9 cellular contexts compared by ENCODE assay signal in genomic region chr1:74426208-74426932, GRCh38.
DNase-seq lines count a peak whose midpoint lies in the region; TF ChIP-seq lines count a peak whose summit lies in the region.
"Had no signal": no experiment of that assay in that cellular context is flagged by ENCODE, and none has a peak within 500 bp of the region (broad histone marks: within the 10 kb centered on the region; RNA-seq: fewer than 3 reads in every experiment).

No MANE protein-coding gene starts in this region.

- no peak overlapping the region for H3K14ac ChIP-seq in neuronal stem cell (ENCODE audit: low read length)

- DNase-seq in NCI-H1105 treated with DMSO at 0.1 percent for 48 hours (lab: John Stamatoyannopoulos, UW) (peak; percentile 51), NCI-H2227 treated with DMSO at 0.1 percent for 48 hours (lab: John Stamatoyannopoulos, UW) (peak; percentile 53), cerebellar cortex (ENCODE audit: low spot score) (peak; percentile 5), neuronal stem cell (ENCODE audit: low spot score) (no peak), NCI-H1092 (lab: John Stamatoyannopoulos, UW) (no peak), esophagus squamous epithelium (lab: John Stamatoyannopoulos, UW) (no peak), esophagus muscularis mucosa (ENCODE audit: extremely low spot score) (no peak)
- DNase-seq: activated naive CD4-positive, alpha-beta T cell treated with anti-CD3 and anti-CD28 coated beads for 36 hours; caudate nucleus had no signal

- H3K4me3 ChIP-seq in neuronal stem cell (ENCODE audit: low read length in 2 of 2), result no peak overlapping the region
- no peak overlapping the region for H3K4me3 ChIP-seq in esophagus squamous epithelium
- no peak overlapping the region for H3K4me3 ChIP-seq in esophagus muscularis mucosa

- H2BK12ac ChIP-seq in neuronal stem cell (ENCODE audit: low read length), result no peak overlapping the region

- no peak overlapping the region for H2BK120ac ChIP-seq in neuronal stem cell (ENCODE audit: low read depth, low read length)

- H4K8ac ChIP-seq in neuronal stem cell (ENCODE audit: low read depth, low read length), result no peak overlapping the region

- no peak overlapping the region for H4K91ac ChIP-seq in neuronal stem cell (ENCODE audit: low read depth, low read length, poor library complexity)

- H3K79me1 ChIP-seq in neuronal stem cell (ENCODE audit: low read depth, low read length), result no peaks in the 10 kb centered on the region

- TF ChIP-seq POLR2A in esophagus squamous epithelium (IDR thresholded peaks at IDR 0.05), result no peak
- no peak for TF ChIP-seq POLR2A in esophagus muscularis mucosa (IDR thresholded peaks at IDR 0.05; ENCODE audit: low read depth)

- H2AFZ ChIP-seq in neuronal stem cell (ENCODE audit: low read length), result peak overlapping the region; percentile 69

- no peak overlapping the region for H2BK5ac ChIP-seq in neuronal stem cell (ENCODE audit: low read length)

- H3K27ac ChIP-seq in neuronal stem cell (replicated peaks; ENCODE audit: low read length) (no peak overlapping the region), esophagus squamous epithelium (no peak overlapping the region), esophagus muscularis mucosa (replicated peaks in 1 of 4) (no peak overlapping the region)

- no peak overlapping the region for H3K18ac ChIP-seq in neuronal stem cell (ENCODE audit: low read length)

- H3K4me1 ChIP-seq in neuronal stem cell (ENCODE audit: control insufficient read depth in 2 of 2, insufficient read depth in 1 of 2, low read depth in 1 of 2, low read length in 2 of 2), result peaks cover 3 to 24% of the 10 kb centered on the region in 2 donors
- H3K4me1 ChIP-seq in esophagus squamous epithelium, result no peaks in the 10 kb centered on the region
- H3K4me1 ChIP-seq in esophagus muscularis mucosa, result peaks cover 0 to 16% (median 16%) of the 10 kb centered on the region in 4 donors

- no CpG with 5 or more reads among the region's 7 CpGs for WGBS in neuronal stem cell (ENCODE audit: extremely low coverage in 2 of 2, insufficient read length in 2 of 2, insufficient replicate concordance in 1 of 2), 2 donors
- 48 to 56% methylated on average over 7 of the region's 7 CpGs for WGBS in esophagus squamous epithelium, 2 donors
- WGBS in esophagus muscularis mucosa, result 19% methylated on average over 7 of the region's 7 CpGs

- H3K27me3 ChIP-seq in neuronal stem cell (ENCODE audit: control insufficient read depth in 3 of 3, insufficient read depth in 3 of 3, low read depth in 1 of 3, low read length in 3 of 3) (no peaks in the 10 kb centered on the region), esophagus squamous epithelium (no peaks in the 10 kb centered on the region), esophagus muscularis mucosa (no peaks in the 10 kb centered on the region)

- TF ChIP-seq EP300 in esophagus muscularis mucosa (IDR thresholded peaks at IDR 0.05), result no peak

- H3K9ac ChIP-seq in neuronal stem cell (ENCODE audit: low read depth, low read length, poor library complexity), result no peak overlapping the region

- TF ChIP-seq CTCF in esophagus squamous epithelium (IDR thresholded peaks at IDR 0.05) (no peak), esophagus muscularis mucosa (IDR thresholded peaks at IDR 0.05) (no peak)

- H3K9me3 ChIP-seq in neuronal stem cell (replicated peaks in 1 of 2; ENCODE audit: control insufficient read depth in 2 of 2, insufficient read depth in 1 of 2, low read depth in 1 of 2, low read length in 2 of 2) (no peaks in the 10 kb centered on the region), esophagus squamous epithelium (no peaks in the 10 kb centered on the region), esophagus muscularis mucosa (no peaks in the 10 kb centered on the region)

- no peak overlapping the region for H2BK15ac ChIP-seq in neuronal stem cell (ENCODE audit: low read length)

- no peak overlapping the region for H3K23ac ChIP-seq in neuronal stem cell (ENCODE audit: low read depth, low read length, poor library complexity)

- no peaks in the 10 kb centered on the region for H3K36me3 ChIP-seq in neuronal stem cell (replicated peaks in 1 of 2; ENCODE audit: control insufficient read depth in 2 of 2, insufficient read depth in 2 of 2, low read length in 2 of 2)
- H3K36me3 ChIP-seq in esophagus squamous epithelium, result no peaks in the 10 kb centered on the region
- H3K36me3 ChIP-seq in esophagus muscularis mucosa, result no peaks in the 10 kb centered on the region

- no peak overlapping the region for H3K4ac ChIP-seq in neuronal stem cell (ENCODE audit: low read length)

- H2AK5ac ChIP-seq in neuronal stem cell (ENCODE audit: low read depth, low read length), result no peak overlapping the region

- intact Hi-C loops in esophagus squamous epithelium (cut with DNase I), result no loop called here
- intact Hi-C loops in esophagus muscularis mucosa (cut with DNase I), result no loop called here

- H3K4me2 ChIP-seq in neuronal stem cell (ENCODE audit: insufficient read depth, low read length, poor library complexity, severe bottlenecking), result no peak overlapping the region

Comparison
In these comparisons a context has a peak if more than half of its experiments do, and no peak if none do; other contexts are left out.
1. DNase-seq: peak in NCI-H1105 treated with DMSO at 0.1 percent for 48 hours (single experiment), NCI-H2227 treated with DMSO at 0.1 percent for 48 hours (single experiment) and cerebellar cortex (single experiment); none in neuronal stem cell (single experiment), NCI-H1092 (single experiment), esophagus squamous epithelium (single experiment) and esophagus muscularis mucosa (single experiment).